ENCODE assay signal across 8 cellular contexts in genomic region chr15:90873488-90873997, GRCh38. TPM values are rescaled to one million over a fixed set of nuclear protein-coding genes. Genes with fewer than 3 reads are reported as not detected.
DNase-seq lines count a peak whose midpoint lies in the region; ATAC-seq and TF ChIP-seq lines count a peak whose summit lies in the region.

No MANE protein-coding gene starts in this region.

- BruUV-seq in HCT116 (replicated peaks; lab: Mats Ljungman, UMichigan) = no TSS peak

- H3K36me3 Mint-ChIP-seq in activated CD8-positive, alpha-beta T cell treated with anti-CD3 and anti-CD28 coated beads, Interleukin-2, amount 10 ng/mL, durations not matched to agents 7 days and 5 days (ENCODE audit: low read depth) = peaks cover 48% of the 10 kb centered on the region

- peaks cover 38% of the 10 kb centered on the region for H3K79me2 ChIP-seq in HCT116 (ENCODE audit: insufficient read depth, low read length)

- no peaks in the 10 kb centered on the region for H4K20me1 ChIP-seq in HCT116 (ENCODE audit: insufficient read depth)

- POLR2A ChIA-PET in HCT116 (lab: Charles Lee) = no interaction called here
- POLR2A ChIA-PET in activated CD8-positive, alpha-beta T cell treated with anti-CD3 and anti-CD28 coated beads, Interleukin-2, amount 10 ng/mL, durations not matched to agents 7 days and 5 days (lab: Charles Lee) = interaction anchor here (0.7 to 1.5 kb wide), 9 partner anchors 10 to 299 kb away, joined by 3 to 10 read pairs (median 3); partner anchors contain the start of genes BLM and FES

- H3K9me3 Mint-ChIP-seq in activated CD8-positive, alpha-beta T cell treated with anti-CD3 and anti-CD28 coated beads, Interleukin-2, amount 10 ng/mL, durations not matched to agents 7 days and 5 days (ENCODE audit: insufficient read depth) = no peaks in the 10 kb centered on the region

- H3K36me3 ChIP-seq in HCT116 (ENCODE audit: control insufficient read depth in 1 of 2, insufficient read depth in 2 of 2, low read length in 2 of 2) (peaks cover 10 to 11% of the 10 kb centered on the region in 2 experiments; a peak in 3 of 4 replicates), gastroesophageal sphincter (peaks cover 0 to 34% of the 10 kb centered on the region in 2 donors), skeletal muscle tissue (ENCODE audit: control insufficient read depth in 3 of 3, insufficient read depth in 3 of 3, low read length in 3 of 3) (peaks cover 24 to 30% (median 26%) of the 10 kb centered on the region in 3 donors), H7 (replicated peaks; ENCODE audit: control insufficient read depth, insufficient read depth, low read length) (peaks cover 13% of the 10 kb centered on the region)

- no peak for TF ChIP-seq EP300 in gastroesophageal sphincter (IDR thresholded peaks at IDR 0.05)

- H3K4me1 Mint-ChIP-seq in activated CD8-positive, alpha-beta T cell treated with anti-CD3 and anti-CD28 coated beads, Interleukin-2, amount 10 ng/mL, durations not matched to agents 7 days and 5 days (ENCODE audit: low read depth) = peaks cover 70% of the 10 kb centered on the region

- H3K4me2 ChIP-seq in HCT116 (ENCODE audit: low read length) = peak overlapping the region; percentile 97

- TF ChIP-seq POLR2A in HCT116 (IDR thresholded peaks at IDR 0.05; ENCODE audit: borderline replicate concordance, extremely low read depth, insufficient read depth, insufficient read length) (no peak), gastroesophageal sphincter (IDR thresholded peaks at IDR 0.05) (no peak)

- H3K4me1 ChIP-seq in HCT116 (ENCODE audit: control insufficient read depth in 1 of 2, insufficient read depth in 2 of 2, low read length in 2 of 2) (peaks cover 44 to 47% of the 10 kb centered on the region in 2 experiments), gastroesophageal sphincter (peaks cover 0 to 51% (median 38%) of the 10 kb centered on the region in 3 donors), skeletal muscle tissue (ENCODE audit: control insufficient read depth in 3 of 3, insufficient read depth in 3 of 3, low read length in 3 of 3) (peaks cover 37 to 46% (median 44%) of the 10 kb centered on the region in 3 donors)

- peak overlapping the region; percentile 86 for H3K27ac Mint-ChIP-seq in activated CD8-positive, alpha-beta T cell treated with anti-CD3 and anti-CD28 coated beads, Interleukin-2, amount 10 ng/mL, durations not matched to agents 7 days and 5 days

- no peaks in the 10 kb centered on the region for H3K9me2 ChIP-seq in HCT116 (ENCODE audit: insufficient read depth)

- H3K4me3 Mint-ChIP-seq in activated CD8-positive, alpha-beta T cell treated with anti-CD3 and anti-CD28 coated beads, Interleukin-2, amount 10 ng/mL, durations not matched to agents 7 days and 5 days = peak overlapping the region; percentile 86

- H3K27me3 ChIP-seq in HCT116 (ENCODE audit: insufficient read depth, low read length) (no peaks in the 10 kb centered on the region), gastroesophageal sphincter (no peaks in the 10 kb centered on the region), skeletal muscle tissue (ENCODE audit: control insufficient read depth in 3 of 3, insufficient read depth in 3 of 3, low read length in 3 of 3) (no peaks in the 10 kb centered on the region), H7 (ENCODE audit: control insufficient read depth, insufficient read depth, low read length) (no peaks in the 10 kb centered on the region)

- DNase-seq in HCT116 (ENCODE audit: low read depth, low spot score) = no peak
- no peak for DNase-seq in activated CD8-positive, alpha-beta T cell treated with anti-CD3 and anti-CD28 coated beads, Interleukin-2, amount 10 ng/mL, durations not matched to agents 7 days and 5 days
- DNase-seq in COLO829 (ENCODE audit: low spot score) = no peak
- no peak for DNase-seq in DMS153 treated with DMSO at 0.1 percent for 48 hours (lab: John Stamatoyannopoulos, UW; ENCODE audit: unreplicated experiment)
- DNase-seq in H7 = no peak

- TF ChIP-seq CTCF in HCT116 (IDR thresholded peaks at IDR 0.05 in 2 of 3, conservative IDR thresholded peaks at IDR 0.05 in 1 of 3; ENCODE audit: borderline replicate concordance in 1 of 3, insufficient read depth in 1 of 3, low read depth in 2 of 3, low read length in 2 of 3) (no peak), gastroesophageal sphincter (IDR thresholded peaks at IDR 0.05) (no peak)

- no peaks in the 10 kb centered on the region for H3K27me3 Mint-ChIP-seq in activated CD8-positive, alpha-beta T cell treated with anti-CD3 and anti-CD28 coated beads, Interleukin-2, amount 10 ng/mL, durations not matched to agents 7 days and 5 days (ENCODE audit: low read depth)

- no peak overlapping the region; a peak in 1 of 4 replicates for H3K4me3 ChIP-seq in HCT116 (replicated peaks in 1 of 2; ENCODE audit: low read depth in 1 of 2, low read length in 2 of 2)
- H3K4me3 ChIP-seq in gastroesophageal sphincter = peak overlapping the region in 1 of 2 donors; percentile 99
- peak overlapping the region in 1 of 3 donors; percentile 85 for H3K4me3 ChIP-seq in skeletal muscle tissue (ENCODE audit: low read length in 3 of 3)
- H3K4me3 ChIP-seq in H7 (ENCODE audit: insufficient read depth, low read depth, low read length) = no peak overlapping the region

- H3K9ac ChIP-seq in HCT116 (ENCODE audit: low read length) = peak overlapping the region; percentile 27; the same call in 1 of the 2 replicates
- H3K9ac ChIP-seq in skeletal muscle tissue (ENCODE audit: low read depth in 1 of 3, low read length in 3 of 3) = peak overlapping the region; percentile 65 to 94 (median 88)

- RAD21 ChIA-PET in HCT116 (lab: Charles Lee; ENCODE audit: low non-redundant PET in 1 of 2, low total read pairs in 2 of 2, uncharacterized antibody in 2 of 2, unreplicated experiment in 2 of 2) = interaction anchor here in 1 of 2 experiments (0.8 kb wide), 1 partner anchor 12 kb away, joined by 3 read pairs; no protein-coding TSS in a partner anchor

- WGBS in gastroesophageal sphincter (ENCODE audit: low coverage in 1 of 2), 2 donors = 40 to 43% methylated on average over 1 of the region's 6 CpGs

- H3K27ac ChIP-seq in HCT116 (ENCODE audit: low read depth, low read length) (no peak overlapping the region), gastroesophageal sphincter (peak overlapping the region in 3 of 4 donors; percentile 19 to 96 (median 95)), skeletal muscle tissue (ENCODE audit: low read depth, low read length) (peak overlapping the region; percentile 81)

- TF ChIP-seq RAD21 in HCT116 (IDR thresholded peaks at IDR 0.05; ENCODE audit: low read depth) = no peak

- ATAC-seq in HCT116 = no peak
- ATAC-seq in activated CD8-positive, alpha-beta T cell treated with anti-CD3 and anti-CD28 coated beads, Interleukin-2, amount 10 ng/mL, durations not matched to agents 7 days and 5 days = no peak
- ATAC-seq in gastroesophageal sphincter = no peak
- ATAC-seq in HG02678 (IDR thresholded peaks at IDR 0.05; ENCODE audit: unreplicated experiment) = no peak

- no peak overlapping the region for H2AFZ ChIP-seq in HCT116 (ENCODE audit: low read depth, low read length, poor library complexity, severe bottlenecking)

- intact Hi-C loops in HCT116 (cut with micrococcal nuclease) = loop anchor here (5.0 kb wide), 1 partner anchor 226 kb away; no protein-coding TSS in a partner anchor

- no peaks in the 10 kb centered on the region for H3K9me3 ChIP-seq in HCT116 (ENCODE audit: control insufficient read depth in 1 of 2, insufficient read depth in 1 of 2, low read depth in 1 of 2, low read length in 2 of 2)
- no peaks in the 10 kb centered on the region for H3K9me3 ChIP-seq in gastroesophageal sphincter
- H3K9me3 ChIP-seq in skeletal muscle tissue (ENCODE audit: control insufficient read depth in 3 of 3, low read length in 3 of 3) = no peaks in the 10 kb centered on the region

- CTCF ChIA-PET in HCT116 (lab: Charles Lee) = interaction anchor here (0.8 kb wide), 1 partner anchor 20 kb away, joined by 3 read pairs; no protein-coding TSS in a partner anchor
- CTCF ChIA-PET in activated CD8-positive, alpha-beta T cell treated with anti-CD3 and anti-CD28 coated beads, Interleukin-2, amount 10 ng/mL, durations not matched to agents 7 days and 5 days (lab: Charles Lee) = interaction anchor here (0.7 to 2.4 kb wide), 5 partner anchors 12 to 62 kb away, joined by 3 to 18 read pairs (median 3); partner anchors contain the start of genes MAN2A2 and UNC45A

TF ChIP-seq in HCT116, 20 proteins besides CTCF, POLR2A, EP300 and RAD21 (continues in another document):
- TF ChIP-seq POLR2AphosphoS5 (IDR thresholded peaks at IDR 0.05; ENCODE audit: low read depth, low read length) (no peak), SP1 (IDR thresholded peaks at IDR 0.05; ENCODE audit: low read depth) (no peak)

RNA-seq across cellular contexts. Expression of gene FURIN, which starts 5.2 kb away (rescaled TPM):
- 42.0 TPM for total RNA-seq in HCT116 (2021; ENCODE audit: unreplicated experiment)
- polyA plus RNA-seq in HCT116 (2012) = 44.6 and 49.9 TPM in 2 replicates
- total RNA-seq in activated CD8-positive, alpha-beta T cell treated with anti-CD3 and anti-CD28 coated beads, Interleukin-2, amount 10 ng/mL, durations not matched to agents 7 days and 5 days = 10 to 100 TPM; 86.0 to 86.5 TPM
- total RNA-seq in gastroesophageal sphincter = 10 to 100 TPM; 34.1 to 75.4 (median 59.8) TPM
- total RNA-seq in skeletal muscle tissue = 12.0 TPM
- total RNA-seq in H7 (2014; rRNA removed; shearing (Covaris generic)) = 56.5 and 68.9 TPM in 2 replicates

RNA-seq across cellular contexts. Expression of gene FES, which starts 10.8 kb away (rescaled TPM):
- 5.3 TPM for total RNA-seq in HCT116 (2021; ENCODE audit: unreplicated experiment)
- polyA plus RNA-seq in HCT116 (2012) = 5.6 and 6.2 TPM in 2 replicates
- 10 to 100 TPM; 10.5 to 11.1 TPM for total RNA-seq in activated CD8-positive, alpha-beta T cell treated with anti-CD3 and anti-CD28 coated beads, Interleukin-2, amount 10 ng/mL, durations not matched to agents 7 days and 5 days
- total RNA-seq in gastroesophageal sphincter = 10 to 100 TPM; 40.1 to 70.4 (median 43.5) TPM
- total RNA-seq in skeletal muscle tissue = 19.8 TPM
- total RNA-seq in H7 (2014; rRNA removed; shearing (Covaris generic)) = 11.2 and 13.6 TPM in 2 replicates

RNA-seq across cellular contexts. Expression of gene MAN2A2, which starts 29.6 kb away (rescaled TPM):
- total RNA-seq in HCT116 (2021; ENCODE audit: unreplicated experiment) (44.9 TPM), gastroesophageal sphincter (10 to 100 TPM; 19.4 to 58.2 (median 44.9) TPM), skeletal muscle tissue (14.1 TPM)
- polyA plus RNA-seq in HCT116 (2012) = 36.8 and 54.6 TPM in 2 replicates
- total RNA-seq in activated CD8-positive, alpha-beta T cell treated with anti-CD3 and anti-CD28 coated beads, Interleukin-2, amount 10 ng/mL, durations not matched to agents 7 days and 5 days = 10 to 100 TPM; 82.7 to 97.7 TPM
- 7.4 and 11.6 TPM in 2 replicates for total RNA-seq in H7 (2014; rRNA removed; shearing (Covaris generic))

RNA-seq across cellular contexts. Expression of gene HDDC3, which starts 58.8 kb away (rescaled TPM):
- 20.4 TPM for total RNA-seq in HCT116 (2021; ENCODE audit: unreplicated experiment)
- polyA plus RNA-seq in HCT116 (2012) = 15.2 and 18.2 TPM in 2 replicates
- 10 to 100 TPM; 23.8 to 26.9 TPM for total RNA-seq in activated CD8-positive, alpha-beta T cell treated with anti-CD3 and anti-CD28 coated beads, Interleukin-2, amount 10 ng/mL, durations not matched to agents 7 days and 5 days
- 10 to 100 TPM in 2 of 4 donors, 1 to 10 TPM in 2; 5.9 to 17.1 (median 8.3) TPM for total RNA-seq in gastroesophageal sphincter
- total RNA-seq in skeletal muscle tissue = 5.7 TPM
- 16.2 and 19.4 TPM in 2 replicates for total RNA-seq in H7 (2014; rRNA removed; shearing (Covaris generic))
